ENCODE assay signal across 8 cellular contexts in the genomic region with DNA sequence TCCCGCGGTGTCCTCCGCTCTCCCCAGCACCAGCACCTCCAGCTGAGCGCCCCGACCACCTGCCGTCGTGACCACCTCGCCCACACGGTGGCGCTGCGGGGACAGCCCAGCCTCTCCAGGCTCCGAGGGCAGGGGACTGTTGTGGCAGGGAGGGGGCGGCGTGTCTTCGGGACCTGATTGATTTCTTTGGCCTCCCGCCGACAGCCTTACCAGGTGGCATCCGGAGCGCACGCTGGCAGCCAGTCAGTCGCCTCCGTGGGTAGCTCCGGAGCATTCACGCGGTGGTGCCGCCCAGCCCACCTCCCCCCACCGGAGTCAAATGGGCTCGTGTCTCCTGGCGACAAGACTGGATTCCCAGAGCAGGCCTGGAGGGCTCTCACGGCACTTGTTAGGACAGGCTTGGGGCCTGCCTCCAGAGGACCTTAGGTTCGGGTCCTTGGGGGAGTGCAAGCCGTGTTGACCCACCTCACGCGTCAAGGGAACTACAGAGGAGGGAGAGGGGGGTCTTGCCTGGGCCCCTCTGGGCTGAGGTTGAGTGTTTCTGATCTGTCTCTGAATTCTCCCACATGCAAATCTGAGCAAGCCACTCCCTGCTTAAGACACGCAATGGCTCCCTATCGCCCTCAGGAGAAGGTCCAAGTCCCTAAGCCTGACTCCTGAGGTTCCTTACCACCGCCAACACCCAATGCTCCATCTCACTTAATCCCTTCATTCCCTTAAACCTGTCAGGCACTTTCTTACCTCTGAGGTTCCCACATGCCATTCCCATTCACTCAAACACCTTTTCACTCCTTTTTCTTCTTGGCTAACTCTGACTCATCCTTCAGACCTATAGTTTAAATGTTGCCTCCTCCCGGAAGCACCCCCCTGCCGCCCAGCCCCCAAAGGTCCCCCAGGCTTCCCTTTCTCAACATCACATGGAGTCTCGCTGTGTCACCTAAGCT. TPM values are rescaled to one million over a fixed set of nuclear protein-coding genes. Genes with fewer than 3 reads are reported as not detected.
DNase-seq lines count a peak whose midpoint lies in the region; ATAC-seq and TF ChIP-seq lines count a peak whose summit lies in the region.

No MANE protein-coding gene starts in this region.

- POLR2A ChIA-PET in AG04450 (lab: Yijun Ruan, JAX) = no interaction called here

- peak; percentile 85 for TF ChIP-seq CTCF in AG04450 (IDR thresholded peaks at IDR 0.05; ENCODE audit: low read depth, low read length)
- TF ChIP-seq CTCF in gastroesophageal sphincter (IDR thresholded peaks at IDR 0.05) = peak in 3 of 4 experiments; percentile 95 to 98 (median 98)

- DNase-seq in AG04450 (ENCODE audit: low read depth, low spot score) = no peak
- DNase-seq in LHCN-M2 (ENCODE audit: low read depth) = peak; percentile 33
- peak; percentile 78 for DNase-seq in SHP77 (lab: John Stamatoyannopoulos, UW)
- peak; percentile 42 for DNase-seq in activated gamma-delta T cell (lab: John Stamatoyannopoulos, UW)
- DNase-seq in occipital lobe (lab: John Stamatoyannopoulos, UW) = peak; percentile 55
- DNase-seq in substantia nigra (lab: John Stamatoyannopoulos, UW) = peak in 47 of 49 donors; percentile 32 to 95 (median 72)

- H3K27me3 ChIP-seq in AG04450 (ENCODE audit: control insufficient read depth, insufficient read depth, low read length) (peaks cover 25% of the 10 kb centered on the region), gastroesophageal sphincter (no peaks in the 10 kb centered on the region)

- H3K4me3 ChIP-seq in AG04450 (ENCODE audit: low read depth, low read length) (peak overlapping the region; percentile 53), gastroesophageal sphincter (peak overlapping the region in 1 of 2 donors; percentile 49)

- CTCF ChIA-PET in AG04450 (lab: Charles Lee) = interaction anchor here (0.6 to 2.3 kb wide), 34 partner anchors 9 to 1871 kb away, joined by 3 to 19 read pairs (median 4); no protein-coding TSS in a partner anchor

- peaks cover 0 to 21% (median 6%) of the 10 kb centered on the region in 3 donors for H3K4me1 ChIP-seq in gastroesophageal sphincter

- H3K9me3 ChIP-seq in AG04450 (ENCODE audit: control insufficient read depth, insufficient read depth, low read length) (no peaks in the 10 kb centered on the region), gastroesophageal sphincter (no peaks in the 10 kb centered on the region)

- 45 to 88% methylated on average over 3 to 12 of the region's 40 CpGs for WGBS in gastroesophageal sphincter (ENCODE audit: low coverage in 1 of 2), 2 donors

- TF ChIP-seq POLR2A in gastroesophageal sphincter (IDR thresholded peaks at IDR 0.05) = no peak

- no peak for TF ChIP-seq EP300 in gastroesophageal sphincter (IDR thresholded peaks at IDR 0.05)

- peak; percentile 72 for ATAC-seq in GM18907 (IDR thresholded peaks at IDR 0.05; ENCODE audit: unreplicated experiment)
- ATAC-seq in gastroesophageal sphincter = peak; percentile 62

- H3K27ac ChIP-seq in AG04450 (ENCODE audit: low read depth, low read length) (no peak overlapping the region), gastroesophageal sphincter (peak overlapping the region in 1 of 4 donors; percentile 41), substantia nigra (ENCODE audit: low read depth, low read length, poor library complexity, severe bottlenecking) (peak overlapping the region; percentile 27)

- H3K36me3 ChIP-seq in gastroesophageal sphincter = no peaks in the 10 kb centered on the region

RNA-seq across cellular contexts. Expression of a gene that starts 51.2 kb away (rescaled TPM):
- not detected in 2 replicates for polyA plus RNA-seq in AG04450 (2011; rRNA removed)
- polyA minus RNA-seq in AG04450 (2011; rRNA and poly(A)+ RNA removed) = not detected in 2 replicates
- not detected in 2 replicates for total RNA-seq in LHCN-M2 (2014; rRNA removed)
- not detected for polyA plus RNA-seq in LHCN-M2 (2012)
- total RNA-seq in gastroesophageal sphincter = 10 to 100 TPM in 1 of 4 donors, 1 to 10 TPM in 3; 5.1 to 22.2 (median 7.2) TPM
- 2.3 TPM for total RNA-seq in occipital lobe
